In the genomic region with DNA sequence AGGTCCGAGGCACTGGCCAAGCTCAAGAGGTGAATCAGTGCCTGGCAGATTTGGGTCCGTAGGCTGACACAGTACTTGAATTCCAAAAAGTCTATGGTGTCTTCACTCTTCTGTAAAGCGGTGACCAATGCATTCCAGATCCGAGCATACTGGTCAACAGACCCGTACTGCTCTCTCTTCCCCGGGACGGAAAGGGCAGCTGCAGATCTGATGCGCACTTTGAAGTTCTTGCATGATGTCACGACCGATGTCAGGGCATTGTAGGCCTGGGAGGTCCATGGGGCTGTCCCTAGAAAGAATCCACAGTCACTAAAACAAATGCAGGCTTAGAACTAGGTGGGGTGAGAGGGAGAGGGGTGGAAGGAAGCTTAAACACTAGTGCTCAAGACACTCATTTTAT, we compare ENCODE assay signal across 27 cellular contexts.
"Had no signal": no experiment of that assay in that cellular context is flagged by ENCODE, and none has a peak within 500 bp of the region (broad histone marks: within the 10 kb centered on the region; RNA-seq: fewer than 3 reads in every experiment).

No MANE protein-coding gene starts in this region.

- H3K27me3 Mint-ChIP-seq: activated T-cell treated with anti-CD3 and anti-CD28 coated beads, Interleukin-2, amount 50 U/mL, for 24 hours; brain had no signal

- H3K9me3 Mint-ChIP-seq: activated naive CD4-positive, alpha-beta T cell treated with anti-CD3 and anti-CD28 coated beads, Interleukin-2, amount 10 ng/mL, durations not matched to agents 7 days and 5 days; activated naive CD4-positive, alpha-beta T cell treated with anti-CD3 and anti-CD28 coated beads, Interleukin-2, amount 50 U/mL, for 72 hours; activated T-cell treated with anti-CD3 and anti-CD28 coated beads, Interleukin-2, amount 50 U/mL, for 24 hours; activated T-cell treated with anti-CD3 and anti-CD28 coated beads, Interleukin-2, amount 50 U/mL, for 72 hours; brain had no signal

- H3K4me1 Mint-ChIP-seq: activated naive CD4-positive, alpha-beta T cell treated with anti-CD3 and anti-CD28 coated beads, Interleukin-2, amount 10 ng/mL, durations not matched to agents 7 days and 5 days; brain had no signal

- FAIRE-seq: endometrium, endothelial cell of umbilical vein had no signal

- H3K27ac Mint-ChIP-seq: activated naive CD4-positive, alpha-beta T cell treated with anti-CD3 and anti-CD28 coated beads, Interleukin-2, amount 10 ng/mL, durations not matched to agents 7 days and 5 days; activated T-cell treated with anti-CD3 and anti-CD28 coated beads, Interleukin-2, amount 50 U/mL, for 72 hours had no signal

- H3K4me3 Mint-ChIP-seq: activated naive CD4-positive, alpha-beta T cell treated with anti-CD3 and anti-CD28 coated beads, Interleukin-2, amount 10 ng/mL, durations not matched to agents 7 days and 5 days; activated T-cell treated with anti-CD3 and anti-CD28 coated beads, Interleukin-2, amount 50 U/mL, for 24 hours; activated T-cell treated with anti-CD3 and anti-CD28 coated beads, Interleukin-2, amount 50 U/mL, for 72 hours; brain had no signal

- ATAC-seq: activated naive CD4-positive, alpha-beta T cell treated with anti-CD3 and anti-CD28 coated beads, Interleukin-2, amount 50 U/mL, for 72 hours; activated T-cell treated with anti-CD3 and anti-CD28 coated beads, Interleukin-2, amount 50 U/mL, for 72 hours; gastroesophageal sphincter had no signal

- DNase-seq: activated CD4-positive, alpha-beta T cell treated with anti-CD3 and anti-CD28 coated beads for 4 hours; activated CD4-positive, alpha-beta T cell treated with anti-CD3 and anti-CD28 coated beads, Interleukin-2, amount 50 U/mL, for 1 hour; activated CD4-positive, alpha-beta T cell treated with anti-CD3 and anti-CD28 coated beads, Interleukin-2, amount 50 U/mL, for 48 hours; activated CD4-positive, CD25-positive, alpha-beta regulatory T cell; activated CD4-positive, CD25-positive, alpha-beta regulatory T cell treated with anti-CD3 and anti-CD28 coated beads, Interleukin-2, amount 50 U/mL, for 72 hours; activated CD8-positive, alpha-beta memory T cell treated with anti-CD3 and anti-CD28 coated beads, Interleukin-2, amount 50 U/mL, for 48 hours; activated gamma-delta T cell; activated naive CD4-positive, alpha-beta T cell; activated naive CD4-positive, alpha-beta T cell treated with anti-CD3 and anti-CD28 coated beads, Interleukin-2, amount 10 ng/mL, durations not matched to agents 7 days and 5 days; activated T-cell treated with anti-CD3 and anti-CD28 coated beads for 4 hours; activated T-cell treated with anti-CD3 and anti-CD28 coated beads, Interleukin-2, amount 50 U/mL, for 24 hours; activated T-cell treated with anti-CD3 and anti-CD28 coated beads, Interleukin-2, amount 50 U/mL, for 72 hours; adrenal gland; amygdala; aorta; central memory CD4-positive, alpha-beta T cell; cerebellar nuclear complex; colonic mucosa; effector CD8-positive, alpha-beta T cell; esophagus squamous epithelium; foreskin melanocyte; T-helper 2 cell had no signal
